ENCODE assay signal across 2 cellular contexts in the genomic region with DNA sequence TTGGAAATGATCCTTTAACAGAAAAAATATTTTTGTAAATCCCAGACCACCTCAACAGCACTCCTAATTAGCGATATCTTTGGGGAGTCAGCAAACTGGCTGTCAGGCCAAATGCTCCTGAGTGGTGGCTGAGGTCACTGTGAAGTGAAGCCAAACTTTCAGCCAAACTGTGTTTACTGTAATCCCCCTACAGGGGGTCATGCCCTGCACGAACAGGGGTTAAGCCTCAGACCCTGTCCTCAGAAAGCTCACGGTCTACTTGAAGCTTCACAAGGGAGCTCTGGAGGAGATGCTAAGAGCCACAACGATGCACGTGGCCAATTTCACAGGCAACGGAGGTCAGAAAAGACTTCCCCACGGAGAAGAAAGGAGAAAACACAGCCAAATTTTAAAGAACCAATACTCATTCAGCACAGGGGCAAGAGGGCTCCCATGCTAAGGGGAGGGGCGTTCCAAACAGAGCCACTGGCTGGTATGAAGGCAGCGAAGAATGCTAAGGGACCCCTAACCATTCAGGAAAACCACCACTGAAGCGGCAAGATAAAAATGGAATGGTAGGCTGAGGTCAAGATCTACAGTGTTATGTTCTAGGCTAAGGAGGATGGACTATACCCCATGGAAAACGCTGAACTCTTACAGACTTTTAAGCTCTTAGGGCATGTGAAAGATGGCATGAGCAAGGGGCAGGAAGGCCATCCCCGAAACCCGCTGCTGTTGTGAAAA.
TF ChIP-seq lines count a peak whose summit lies in the region.

No MANE protein-coding gene starts in this region.

TF ChIP-seq in GM23338, 12 proteins besides CTCF, POLR2A, EP300 and RAD21:
- TF ChIP-seq, protein P1, sequence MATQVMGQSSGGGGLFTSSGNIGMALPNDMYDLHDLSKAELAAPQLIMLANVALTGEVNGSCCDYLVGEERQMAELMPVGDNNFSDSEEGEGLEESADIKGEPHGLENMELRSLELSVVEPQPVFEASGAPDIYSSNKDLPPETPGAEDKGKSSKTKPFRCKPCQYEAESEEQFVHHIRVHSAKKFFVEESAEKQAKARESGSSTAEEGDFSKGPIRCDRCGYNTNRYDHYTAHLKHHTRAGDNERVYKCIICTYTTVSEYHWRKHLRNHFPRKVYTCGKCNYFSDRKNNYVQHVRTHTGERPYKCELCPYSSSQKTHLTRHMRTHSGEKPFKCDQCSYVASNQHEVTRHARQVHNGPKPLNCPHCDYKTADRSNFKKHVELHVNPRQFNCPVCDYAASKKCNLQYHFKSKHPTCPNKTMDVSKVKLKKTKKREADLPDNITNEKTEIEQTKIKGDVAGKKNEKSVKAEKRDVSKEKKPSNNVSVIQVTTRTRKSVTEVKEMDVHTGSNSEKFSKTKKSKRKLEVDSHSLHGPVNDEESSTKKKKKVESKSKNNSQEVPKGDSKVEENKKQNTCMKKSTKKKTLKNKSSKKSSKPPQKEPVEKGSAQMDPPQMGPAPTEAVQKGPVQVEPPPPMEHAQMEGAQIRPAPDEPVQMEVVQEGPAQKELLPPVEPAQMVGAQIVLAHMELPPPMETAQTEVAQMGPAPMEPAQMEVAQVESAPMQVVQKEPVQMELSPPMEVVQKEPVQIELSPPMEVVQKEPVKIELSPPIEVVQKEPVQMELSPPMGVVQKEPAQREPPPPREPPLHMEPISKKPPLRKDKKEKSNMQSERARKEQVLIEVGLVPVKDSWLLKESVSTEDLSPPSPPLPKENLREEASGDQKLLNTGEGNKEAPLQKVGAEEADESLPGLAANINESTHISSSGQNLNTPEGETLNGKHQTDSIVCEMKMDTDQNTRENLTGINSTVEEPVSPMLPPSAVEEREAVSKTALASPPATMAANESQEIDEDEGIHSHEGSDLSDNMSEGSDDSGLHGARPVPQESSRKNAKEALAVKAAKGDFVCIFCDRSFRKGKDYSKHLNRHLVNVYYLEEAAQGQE (IDR thresholded peaks at IDR 0.05; ENCODE audit: unreplicated experiment), result no peak
- no peak for TF ChIP-seq ZNF331 (CRISPR knock-in tag; IDR thresholded peaks at IDR 0.05; ENCODE audit: low read depth)
- TF ChIP-seq, protein P2, sequence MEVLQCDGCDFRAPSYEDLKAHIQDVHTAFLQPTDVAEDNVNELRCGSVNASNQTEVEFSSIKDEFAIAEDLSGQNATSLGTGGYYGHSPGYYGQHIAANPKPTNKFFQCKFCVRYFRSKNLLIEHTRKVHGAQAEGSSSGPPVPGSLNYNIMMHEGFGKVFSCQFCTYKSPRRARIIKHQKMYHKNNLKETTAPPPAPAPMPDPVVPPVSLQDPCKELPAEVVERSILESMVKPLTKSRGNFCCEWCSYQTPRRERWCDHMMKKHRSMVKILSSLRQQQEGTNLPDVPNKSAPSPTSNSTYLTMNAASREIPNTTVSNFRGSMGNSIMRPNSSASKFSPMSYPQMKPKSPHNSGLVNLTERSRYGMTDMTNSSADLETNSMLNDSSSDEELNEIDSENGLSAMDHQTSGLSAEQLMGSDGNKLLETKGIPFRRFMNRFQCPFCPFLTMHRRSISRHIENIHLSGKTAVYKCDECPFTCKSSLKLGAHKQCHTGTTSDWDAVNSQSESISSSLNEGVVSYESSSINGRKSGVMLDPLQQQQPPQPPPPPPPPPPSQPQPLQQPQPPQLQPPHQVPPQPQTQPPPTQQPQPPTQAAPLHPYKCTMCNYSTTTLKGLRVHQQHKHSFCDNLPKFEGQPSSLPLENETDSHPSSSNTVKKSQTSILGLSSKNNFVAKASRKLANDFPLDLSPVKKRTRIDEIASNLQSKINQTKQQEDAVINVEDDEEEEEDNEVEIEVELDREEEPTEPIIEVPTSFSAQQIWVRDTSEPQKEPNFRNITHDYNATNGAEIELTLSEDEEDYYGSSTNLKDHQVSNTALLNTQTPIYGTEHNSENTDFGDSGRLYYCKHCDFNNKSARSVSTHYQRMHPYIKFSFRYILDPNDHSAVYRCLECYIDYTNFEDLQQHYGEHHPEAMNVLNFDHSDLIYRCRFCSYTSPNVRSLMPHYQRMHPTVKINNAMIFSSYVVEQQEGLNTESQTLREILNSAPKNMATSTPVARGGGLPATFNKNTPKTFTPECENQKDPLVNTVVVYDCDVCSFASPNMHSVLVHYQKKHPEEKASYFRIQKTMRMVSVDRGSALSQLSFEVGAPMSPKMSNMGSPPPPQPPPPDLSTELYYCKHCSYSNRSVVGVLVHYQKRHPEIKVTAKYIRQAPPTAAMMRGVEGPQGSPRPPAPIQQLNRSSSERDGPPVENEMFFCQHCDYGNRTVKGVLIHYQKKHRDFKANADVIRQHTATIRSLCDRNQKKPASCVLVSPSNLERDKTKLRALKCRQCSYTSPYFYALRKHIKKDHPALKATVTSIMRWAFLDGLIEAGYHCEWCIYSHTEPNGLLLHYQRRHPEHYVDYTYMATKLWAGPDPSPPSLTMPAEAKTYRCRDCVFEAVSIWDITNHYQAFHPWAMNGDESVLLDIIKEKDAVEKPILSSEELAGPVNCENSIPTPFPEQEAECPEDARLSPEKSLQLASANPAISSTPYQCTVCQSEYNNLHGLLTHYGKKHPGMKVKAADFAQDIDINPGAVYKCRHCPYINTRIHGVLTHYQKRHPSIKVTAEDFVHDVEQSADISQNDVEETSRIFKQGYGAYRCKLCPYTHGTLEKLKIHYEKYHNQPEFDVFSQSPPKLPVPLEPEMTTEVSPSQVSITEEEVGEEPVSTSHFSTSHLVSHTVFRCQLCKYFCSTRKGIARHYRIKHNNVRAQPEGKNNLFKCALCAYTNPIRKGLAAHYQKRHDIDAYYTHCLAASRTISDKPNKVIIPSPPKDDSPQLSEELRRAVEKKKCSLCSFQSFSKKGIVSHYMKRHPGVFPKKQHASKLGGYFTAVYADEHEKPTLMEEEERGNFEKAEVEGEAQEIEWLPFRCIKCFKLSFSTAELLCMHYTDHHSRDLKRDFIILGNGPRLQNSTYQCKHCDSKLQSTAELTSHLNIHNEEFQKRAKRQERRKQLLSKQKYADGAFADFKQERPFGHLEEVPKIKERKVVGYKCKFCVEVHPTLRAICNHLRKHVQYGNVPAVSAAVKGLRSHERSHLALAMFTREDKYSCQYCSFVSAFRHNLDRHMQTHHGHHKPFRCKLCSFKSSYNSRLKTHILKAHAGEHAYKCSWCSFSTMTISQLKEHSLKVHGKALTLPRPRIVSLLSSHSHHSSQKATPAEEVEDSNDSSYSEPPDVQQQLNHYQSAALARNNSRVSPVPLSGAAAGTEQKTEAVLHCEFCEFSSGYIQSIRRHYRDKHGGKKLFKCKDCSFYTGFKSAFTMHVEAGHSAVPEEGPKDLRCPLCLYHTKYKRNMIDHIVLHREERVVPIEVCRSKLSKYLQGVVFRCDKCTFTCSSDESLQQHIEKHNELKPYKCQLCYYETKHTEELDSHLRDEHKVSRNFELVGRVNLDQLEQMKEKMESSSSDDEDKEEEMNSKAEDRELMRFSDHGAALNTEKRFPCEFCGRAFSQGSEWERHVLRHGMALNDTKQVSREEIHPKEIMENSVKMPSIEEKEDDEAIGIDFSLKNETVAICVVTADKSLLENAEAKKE (CRISPR knock-in tag; IDR thresholded peaks at IDR 0.05), result no peak

TF ChIP-seq in GM12878, 131 proteins besides CTCF, POLR2A, EP300 and RAD21 (continues in another document):
- TF ChIP-seq ZSCAN29 (IDR thresholded peaks at IDR 0.05) (no peak), SUZ12 (IDR thresholded peaks at IDR 0.05; ENCODE audit: unreplicated experiment) (no peak), EGR1 (IDR thresholded peaks at IDR 0.05; ENCODE audit: borderline replicate concordance in 1 of 2, low read depth in 2 of 2, low read length in 2 of 2) (no peak), BRCA1 (IDR thresholded peaks at IDR 0.05; ENCODE audit: low read depth, low read length) (no peak), SUPT20H (IDR thresholded peaks at IDR 0.05; ENCODE audit: borderline replicate concordance, control insufficient read depth, low read depth, low read length) (no peak), MYB (IDR thresholded peaks at IDR 0.05; ENCODE audit: borderline replicate concordance, low read depth, low read length) (no peak), RFX5 (IDR thresholded peaks at IDR 0.05; ENCODE audit: low read depth, low read length) (no peak), FOXK2 (IDR thresholded peaks at IDR 0.05) (no peak), TAF1 (IDR thresholded peaks at IDR 0.05; ENCODE audit: borderline replicate concordance, low read depth, low read length) (no peak), HDGF (IDR thresholded peaks at IDR 0.05) (peak; percentile 78; the same call in 1 of the 2 replicates), ZNF274 (IDR thresholded peaks at IDR 0.05; ENCODE audit: insufficient read depth, insufficient read length) (no peak), ESRRA (IDR thresholded peaks at IDR 0.05; ENCODE audit: low read length) (no peak)
- TF ChIP-seq, protein P3, sequence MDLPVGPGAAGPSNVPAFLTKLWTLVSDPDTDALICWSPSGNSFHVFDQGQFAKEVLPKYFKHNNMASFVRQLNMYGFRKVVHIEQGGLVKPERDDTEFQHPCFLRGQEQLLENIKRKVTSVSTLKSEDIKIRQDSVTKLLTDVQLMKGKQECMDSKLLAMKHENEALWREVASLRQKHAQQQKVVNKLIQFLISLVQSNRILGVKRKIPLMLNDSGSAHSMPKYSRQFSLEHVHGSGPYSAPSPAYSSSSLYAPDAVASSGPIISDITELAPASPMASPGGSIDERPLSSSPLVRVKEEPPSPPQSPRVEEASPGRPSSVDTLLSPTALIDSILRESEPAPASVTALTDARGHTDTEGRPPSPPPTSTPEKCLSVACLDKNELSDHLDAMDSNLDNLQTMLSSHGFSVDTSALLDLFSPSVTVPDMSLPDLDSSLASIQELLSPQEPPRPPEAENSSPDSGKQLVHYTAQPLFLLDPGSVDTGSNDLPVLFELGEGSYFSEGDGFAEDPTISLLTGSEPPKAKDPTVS (IDR thresholded peaks at IDR 0.05; ENCODE audit: low read depth, low read length), result no peak
- TF ChIP-seq, protein P4, sequence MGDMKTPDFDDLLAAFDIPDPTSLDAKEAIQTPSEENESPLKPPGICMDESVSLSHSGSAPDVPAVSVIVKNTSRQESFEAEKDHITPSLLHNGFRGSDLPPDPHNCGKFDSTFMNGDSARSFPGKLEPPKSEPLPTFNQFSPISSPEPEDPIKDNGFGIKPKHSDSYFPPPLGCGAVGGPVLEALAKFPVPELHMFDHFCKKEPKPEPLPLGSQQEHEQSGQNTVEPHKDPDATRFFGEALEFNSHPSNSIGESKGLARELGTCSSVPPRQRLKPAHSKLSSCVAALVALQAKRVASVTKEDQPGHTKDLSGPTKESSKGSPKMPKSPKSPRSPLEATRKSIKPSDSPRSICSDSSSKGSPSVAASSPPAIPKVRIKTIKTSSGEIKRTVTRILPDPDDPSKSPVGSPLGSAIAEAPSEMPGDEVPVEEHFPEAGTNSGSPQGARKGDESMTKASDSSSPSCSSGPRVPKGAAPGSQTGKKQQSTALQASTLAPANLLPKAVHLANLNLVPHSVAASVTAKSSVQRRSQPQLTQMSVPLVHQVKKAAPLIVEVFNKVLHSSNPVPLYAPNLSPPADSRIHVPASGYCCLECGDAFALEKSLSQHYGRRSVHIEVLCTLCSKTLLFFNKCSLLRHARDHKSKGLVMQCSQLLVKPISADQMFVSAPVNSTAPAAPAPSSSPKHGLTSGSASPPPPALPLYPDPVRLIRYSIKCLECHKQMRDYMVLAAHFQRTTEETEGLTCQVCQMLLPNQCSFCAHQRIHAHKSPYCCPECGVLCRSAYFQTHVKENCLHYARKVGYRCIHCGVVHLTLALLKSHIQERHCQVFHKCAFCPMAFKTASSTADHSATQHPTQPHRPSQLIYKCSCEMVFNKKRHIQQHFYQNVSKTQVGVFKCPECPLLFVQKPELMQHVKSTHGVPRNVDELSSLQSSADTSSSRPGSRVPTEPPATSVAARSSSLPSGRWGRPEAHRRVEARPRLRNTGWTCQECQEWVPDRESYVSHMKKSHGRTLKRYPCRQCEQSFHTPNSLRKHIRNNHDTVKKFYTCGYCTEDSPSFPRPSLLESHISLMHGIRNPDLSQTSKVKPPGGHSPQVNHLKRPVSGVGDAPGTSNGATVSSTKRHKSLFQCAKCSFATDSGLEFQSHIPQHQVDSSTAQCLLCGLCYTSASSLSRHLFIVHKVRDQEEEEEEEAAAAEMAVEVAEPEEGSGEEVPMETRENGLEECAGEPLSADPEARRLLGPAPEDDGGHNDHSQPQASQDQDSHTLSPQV (IDR thresholded peaks at IDR 0.05), result no peak
- TF ChIP-seq, protein P5, sequence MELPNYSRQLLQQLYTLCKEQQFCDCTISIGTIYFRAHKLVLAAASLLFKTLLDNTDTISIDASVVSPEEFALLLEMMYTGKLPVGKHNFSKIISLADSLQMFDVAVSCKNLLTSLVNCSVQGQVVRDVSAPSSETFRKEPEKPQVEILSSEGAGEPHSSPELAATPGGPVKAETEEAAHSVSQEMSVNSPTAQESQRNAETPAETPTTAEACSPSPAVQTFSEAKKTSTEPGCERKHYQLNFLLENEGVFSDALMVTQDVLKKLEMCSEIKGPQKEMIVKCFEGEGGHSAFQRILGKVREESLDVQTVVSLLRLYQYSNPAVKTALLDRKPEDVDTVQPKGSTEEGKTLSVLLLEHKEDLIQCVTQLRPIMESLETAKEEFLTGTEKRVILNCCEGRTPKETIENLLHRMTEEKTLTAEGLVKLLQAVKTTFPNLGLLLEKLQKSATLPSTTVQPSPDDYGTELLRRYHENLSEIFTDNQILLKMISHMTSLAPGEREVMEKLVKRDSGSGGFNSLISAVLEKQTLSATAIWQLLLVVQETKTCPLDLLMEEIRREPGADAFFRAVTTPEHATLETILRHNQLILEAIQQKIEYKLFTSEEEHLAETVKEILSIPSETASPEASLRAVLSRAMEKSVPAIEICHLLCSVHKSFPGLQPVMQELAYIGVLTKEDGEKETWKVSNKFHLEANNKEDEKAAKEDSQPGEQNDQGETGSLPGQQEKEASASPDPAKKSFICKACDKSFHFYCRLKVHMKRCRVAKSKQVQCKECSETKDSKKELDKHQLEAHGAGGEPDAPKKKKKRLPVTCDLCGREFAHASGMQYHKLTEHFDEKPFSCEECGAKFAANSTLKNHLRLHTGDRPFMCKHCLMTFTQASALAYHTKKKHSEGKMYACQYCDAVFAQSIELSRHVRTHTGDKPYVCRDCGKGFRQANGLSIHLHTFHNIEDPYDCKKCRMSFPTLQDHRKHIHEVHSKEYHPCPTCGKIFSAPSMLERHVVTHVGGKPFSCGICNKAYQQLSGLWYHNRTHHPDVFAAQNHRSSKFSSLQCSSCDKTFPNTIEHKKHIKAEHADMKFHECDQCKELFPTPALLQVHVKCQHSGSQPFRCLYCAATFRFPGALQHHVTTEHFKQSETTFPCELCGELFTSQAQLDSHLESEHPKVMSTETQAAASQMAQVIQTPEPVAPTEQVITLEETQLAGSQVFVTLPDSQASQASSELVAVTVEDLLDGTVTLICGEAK (IDR thresholded peaks at IDR 0.05; ENCODE audit: borderline replicate concordance), result no peak
- TF ChIP-seq, protein P6, sequence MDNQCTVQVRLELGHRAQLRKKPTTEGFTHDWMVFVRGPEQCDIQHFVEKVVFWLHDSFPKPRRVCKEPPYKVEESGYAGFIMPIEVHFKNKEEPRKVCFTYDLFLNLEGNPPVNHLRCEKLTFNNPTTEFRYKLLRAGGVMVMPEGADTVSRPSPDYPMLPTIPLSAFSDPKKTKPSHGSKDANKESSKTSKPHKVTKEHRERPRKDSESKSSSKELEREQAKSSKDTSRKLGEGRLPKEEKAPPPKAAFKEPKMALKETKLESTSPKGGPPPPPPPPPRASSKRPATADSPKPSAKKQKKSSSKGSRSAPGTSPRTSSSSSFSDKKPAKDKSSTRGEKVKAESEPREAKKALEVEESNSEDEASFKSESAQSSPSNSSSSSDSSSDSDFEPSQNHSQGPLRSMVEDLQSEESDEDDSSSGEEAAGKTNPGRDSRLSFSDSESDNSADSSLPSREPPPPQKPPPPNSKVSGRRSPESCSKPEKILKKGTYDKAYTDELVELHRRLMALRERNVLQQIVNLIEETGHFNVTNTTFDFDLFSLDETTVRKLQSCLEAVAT (IDR thresholded peaks at IDR 0.05), result peak; percentile 80
- TF ChIP-seq, protein P7, sequence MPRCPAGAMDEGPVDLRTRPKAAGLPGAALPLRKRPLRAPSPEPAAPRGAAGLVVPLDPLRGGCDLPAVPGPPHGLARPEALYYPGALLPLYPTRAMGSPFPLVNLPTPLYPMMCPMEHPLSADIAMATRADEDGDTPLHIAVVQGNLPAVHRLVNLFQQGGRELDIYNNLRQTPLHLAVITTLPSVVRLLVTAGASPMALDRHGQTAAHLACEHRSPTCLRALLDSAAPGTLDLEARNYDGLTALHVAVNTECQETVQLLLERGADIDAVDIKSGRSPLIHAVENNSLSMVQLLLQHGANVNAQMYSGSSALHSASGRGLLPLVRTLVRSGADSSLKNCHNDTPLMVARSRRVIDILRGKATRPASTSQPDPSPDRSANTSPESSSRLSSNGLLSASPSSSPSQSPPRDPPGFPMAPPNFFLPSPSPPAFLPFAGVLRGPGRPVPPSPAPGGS (IDR thresholded peaks at IDR 0.05; ENCODE audit: borderline replicate concordance, insufficient read depth, low read depth, low read length, poor library complexity, severe bottlenecking), result no peak
